Comparison of ENCODE assay signal across 2 cellular contexts in genomic region chr22:26894362-26894761, GRCh38.
TF ChIP-seq lines count a peak whose summit lies in the region.

No MANE protein-coding gene starts in this region.

TF ChIP-seq in IMR-90, 13 proteins besides CTCF, POLR2A, EP300 and RAD21:
- TF ChIP-seq MAZ (IDR thresholded peaks at IDR 0.05; ENCODE audit: borderline replicate concordance, low read depth, low read length) (no peak), FOS (IDR thresholded peaks at IDR 0.05; ENCODE audit: low read depth, low read length) (no peak), CHD1 (IDR thresholded peaks at IDR 0.05; ENCODE audit: low read depth, low read length) (no peak), RFX5 (IDR thresholded peaks at IDR 0.05; ENCODE audit: low read depth, low read length) (no peak), BHLHE40 (IDR thresholded peaks at IDR 0.05; ENCODE audit: low read depth, low read length) (no peak), MXI1 (IDR thresholded peaks at IDR 0.05; ENCODE audit: borderline replicate concordance, low read depth, low read length) (no peak), CEBPB (IDR thresholded peaks at IDR 0.05; ENCODE audit: low read depth, low read length) (no peak), NFE2L2 (IDR thresholded peaks at IDR 0.05; ENCODE audit: low read depth, low read length) (no peak), SMC3 (IDR thresholded peaks at IDR 0.05; ENCODE audit: low read depth, low read length) (no peak), RCOR1 (IDR thresholded peaks at IDR 0.05; ENCODE audit: insufficient replicate concordance, low read length) (no peak), MAFK (IDR thresholded peaks at IDR 0.05; ENCODE audit: low read depth, low read length) (no peak), ELK1 (IDR thresholded peaks at IDR 0.05; ENCODE audit: borderline replicate concordance, low read depth, low read length) (no peak)
- TF ChIP-seq, protein P1, sequence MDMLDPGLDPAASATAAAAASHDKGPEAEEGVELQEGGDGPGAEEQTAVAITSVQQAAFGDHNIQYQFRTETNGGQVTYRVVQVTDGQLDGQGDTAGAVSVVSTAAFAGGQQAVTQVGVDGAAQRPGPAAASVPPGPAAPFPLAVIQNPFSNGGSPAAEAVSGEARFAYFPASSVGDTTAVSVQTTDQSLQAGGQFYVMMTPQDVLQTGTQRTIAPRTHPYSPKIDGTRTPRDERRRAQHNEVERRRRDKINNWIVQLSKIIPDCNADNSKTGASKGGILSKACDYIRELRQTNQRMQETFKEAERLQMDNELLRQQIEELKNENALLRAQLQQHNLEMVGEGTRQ (IDR thresholded peaks at IDR 0.05; ENCODE audit: low read depth, low read length): no peak

TF ChIP-seq in GM23338, 12 proteins besides CTCF, POLR2A, EP300 and RAD21 (continued from another document):
- TF ChIP-seq ZNF114 (CRISPR knock-in tag; IDR thresholded peaks at IDR 0.05): no peak
- no peak for TF ChIP-seq STAT1 (IDR thresholded peaks at IDR 0.05; ENCODE audit: unreplicated experiment)
- no peak for TF ChIP-seq NANOG (IDR thresholded peaks at IDR 0.05; ENCODE audit: borderline replicate concordance)
- TF ChIP-seq EZH2 (IDR thresholded peaks at IDR 0.05; ENCODE audit: low read depth, unreplicated experiment): no peak
- TF ChIP-seq EZH2phosphoT487 (IDR thresholded peaks at IDR 0.05; ENCODE audit: unreplicated experiment): no peak
- no peak for TF ChIP-seq ZNF331 (CRISPR knock-in tag; IDR thresholded peaks at IDR 0.05; ENCODE audit: low read depth)
- TF ChIP-seq REST (IDR thresholded peaks at IDR 0.05; ENCODE audit: unreplicated experiment): no peak
- no peak for TF ChIP-seq POLR2AphosphoS5 (IDR thresholded peaks at IDR 0.05; ENCODE audit: low read depth)
- TF ChIP-seq, protein P2, sequence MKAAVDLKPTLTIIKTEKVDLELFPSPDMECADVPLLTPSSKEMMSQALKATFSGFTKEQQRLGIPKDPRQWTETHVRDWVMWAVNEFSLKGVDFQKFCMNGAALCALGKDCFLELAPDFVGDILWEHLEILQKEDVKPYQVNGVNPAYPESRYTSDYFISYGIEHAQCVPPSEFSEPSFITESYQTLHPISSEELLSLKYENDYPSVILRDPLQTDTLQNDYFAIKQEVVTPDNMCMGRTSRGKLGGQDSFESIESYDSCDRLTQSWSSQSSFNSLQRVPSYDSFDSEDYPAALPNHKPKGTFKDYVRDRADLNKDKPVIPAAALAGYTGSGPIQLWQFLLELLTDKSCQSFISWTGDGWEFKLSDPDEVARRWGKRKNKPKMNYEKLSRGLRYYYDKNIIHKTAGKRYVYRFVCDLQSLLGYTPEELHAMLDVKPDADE (IDR thresholded peaks at IDR 0.05): no peak
- TF ChIP-seq, protein P3, sequence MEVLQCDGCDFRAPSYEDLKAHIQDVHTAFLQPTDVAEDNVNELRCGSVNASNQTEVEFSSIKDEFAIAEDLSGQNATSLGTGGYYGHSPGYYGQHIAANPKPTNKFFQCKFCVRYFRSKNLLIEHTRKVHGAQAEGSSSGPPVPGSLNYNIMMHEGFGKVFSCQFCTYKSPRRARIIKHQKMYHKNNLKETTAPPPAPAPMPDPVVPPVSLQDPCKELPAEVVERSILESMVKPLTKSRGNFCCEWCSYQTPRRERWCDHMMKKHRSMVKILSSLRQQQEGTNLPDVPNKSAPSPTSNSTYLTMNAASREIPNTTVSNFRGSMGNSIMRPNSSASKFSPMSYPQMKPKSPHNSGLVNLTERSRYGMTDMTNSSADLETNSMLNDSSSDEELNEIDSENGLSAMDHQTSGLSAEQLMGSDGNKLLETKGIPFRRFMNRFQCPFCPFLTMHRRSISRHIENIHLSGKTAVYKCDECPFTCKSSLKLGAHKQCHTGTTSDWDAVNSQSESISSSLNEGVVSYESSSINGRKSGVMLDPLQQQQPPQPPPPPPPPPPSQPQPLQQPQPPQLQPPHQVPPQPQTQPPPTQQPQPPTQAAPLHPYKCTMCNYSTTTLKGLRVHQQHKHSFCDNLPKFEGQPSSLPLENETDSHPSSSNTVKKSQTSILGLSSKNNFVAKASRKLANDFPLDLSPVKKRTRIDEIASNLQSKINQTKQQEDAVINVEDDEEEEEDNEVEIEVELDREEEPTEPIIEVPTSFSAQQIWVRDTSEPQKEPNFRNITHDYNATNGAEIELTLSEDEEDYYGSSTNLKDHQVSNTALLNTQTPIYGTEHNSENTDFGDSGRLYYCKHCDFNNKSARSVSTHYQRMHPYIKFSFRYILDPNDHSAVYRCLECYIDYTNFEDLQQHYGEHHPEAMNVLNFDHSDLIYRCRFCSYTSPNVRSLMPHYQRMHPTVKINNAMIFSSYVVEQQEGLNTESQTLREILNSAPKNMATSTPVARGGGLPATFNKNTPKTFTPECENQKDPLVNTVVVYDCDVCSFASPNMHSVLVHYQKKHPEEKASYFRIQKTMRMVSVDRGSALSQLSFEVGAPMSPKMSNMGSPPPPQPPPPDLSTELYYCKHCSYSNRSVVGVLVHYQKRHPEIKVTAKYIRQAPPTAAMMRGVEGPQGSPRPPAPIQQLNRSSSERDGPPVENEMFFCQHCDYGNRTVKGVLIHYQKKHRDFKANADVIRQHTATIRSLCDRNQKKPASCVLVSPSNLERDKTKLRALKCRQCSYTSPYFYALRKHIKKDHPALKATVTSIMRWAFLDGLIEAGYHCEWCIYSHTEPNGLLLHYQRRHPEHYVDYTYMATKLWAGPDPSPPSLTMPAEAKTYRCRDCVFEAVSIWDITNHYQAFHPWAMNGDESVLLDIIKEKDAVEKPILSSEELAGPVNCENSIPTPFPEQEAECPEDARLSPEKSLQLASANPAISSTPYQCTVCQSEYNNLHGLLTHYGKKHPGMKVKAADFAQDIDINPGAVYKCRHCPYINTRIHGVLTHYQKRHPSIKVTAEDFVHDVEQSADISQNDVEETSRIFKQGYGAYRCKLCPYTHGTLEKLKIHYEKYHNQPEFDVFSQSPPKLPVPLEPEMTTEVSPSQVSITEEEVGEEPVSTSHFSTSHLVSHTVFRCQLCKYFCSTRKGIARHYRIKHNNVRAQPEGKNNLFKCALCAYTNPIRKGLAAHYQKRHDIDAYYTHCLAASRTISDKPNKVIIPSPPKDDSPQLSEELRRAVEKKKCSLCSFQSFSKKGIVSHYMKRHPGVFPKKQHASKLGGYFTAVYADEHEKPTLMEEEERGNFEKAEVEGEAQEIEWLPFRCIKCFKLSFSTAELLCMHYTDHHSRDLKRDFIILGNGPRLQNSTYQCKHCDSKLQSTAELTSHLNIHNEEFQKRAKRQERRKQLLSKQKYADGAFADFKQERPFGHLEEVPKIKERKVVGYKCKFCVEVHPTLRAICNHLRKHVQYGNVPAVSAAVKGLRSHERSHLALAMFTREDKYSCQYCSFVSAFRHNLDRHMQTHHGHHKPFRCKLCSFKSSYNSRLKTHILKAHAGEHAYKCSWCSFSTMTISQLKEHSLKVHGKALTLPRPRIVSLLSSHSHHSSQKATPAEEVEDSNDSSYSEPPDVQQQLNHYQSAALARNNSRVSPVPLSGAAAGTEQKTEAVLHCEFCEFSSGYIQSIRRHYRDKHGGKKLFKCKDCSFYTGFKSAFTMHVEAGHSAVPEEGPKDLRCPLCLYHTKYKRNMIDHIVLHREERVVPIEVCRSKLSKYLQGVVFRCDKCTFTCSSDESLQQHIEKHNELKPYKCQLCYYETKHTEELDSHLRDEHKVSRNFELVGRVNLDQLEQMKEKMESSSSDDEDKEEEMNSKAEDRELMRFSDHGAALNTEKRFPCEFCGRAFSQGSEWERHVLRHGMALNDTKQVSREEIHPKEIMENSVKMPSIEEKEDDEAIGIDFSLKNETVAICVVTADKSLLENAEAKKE (CRISPR knock-in tag; IDR thresholded peaks at IDR 0.05): no peak
